Comparison of ENCODE assay signal across 1 cellular context in genomic region chr1:46547481-46548383, GRCh38.
TF ChIP-seq lines count a peak whose summit lies in the region.

No MANE protein-coding gene starts in this region.

TF ChIP-seq in K562, 482 proteins besides CTCF, POLR2A, EP300 and RAD21 (continues in another document):
- TF ChIP-seq LCOR (CRISPR knock-in tag; IDR thresholded peaks at IDR 0.05): peak; percentile 52; the same call in 1 of the 2 replicates
- TF ChIP-seq ZBTB26 (CRISPR knock-in tag; IDR thresholded peaks at IDR 0.05): no peak
- TF ChIP-seq CHCHD3 (CRISPR knock-in tag; IDR thresholded peaks at IDR 0.05): no peak
- TF ChIP-seq, protein P1, sequence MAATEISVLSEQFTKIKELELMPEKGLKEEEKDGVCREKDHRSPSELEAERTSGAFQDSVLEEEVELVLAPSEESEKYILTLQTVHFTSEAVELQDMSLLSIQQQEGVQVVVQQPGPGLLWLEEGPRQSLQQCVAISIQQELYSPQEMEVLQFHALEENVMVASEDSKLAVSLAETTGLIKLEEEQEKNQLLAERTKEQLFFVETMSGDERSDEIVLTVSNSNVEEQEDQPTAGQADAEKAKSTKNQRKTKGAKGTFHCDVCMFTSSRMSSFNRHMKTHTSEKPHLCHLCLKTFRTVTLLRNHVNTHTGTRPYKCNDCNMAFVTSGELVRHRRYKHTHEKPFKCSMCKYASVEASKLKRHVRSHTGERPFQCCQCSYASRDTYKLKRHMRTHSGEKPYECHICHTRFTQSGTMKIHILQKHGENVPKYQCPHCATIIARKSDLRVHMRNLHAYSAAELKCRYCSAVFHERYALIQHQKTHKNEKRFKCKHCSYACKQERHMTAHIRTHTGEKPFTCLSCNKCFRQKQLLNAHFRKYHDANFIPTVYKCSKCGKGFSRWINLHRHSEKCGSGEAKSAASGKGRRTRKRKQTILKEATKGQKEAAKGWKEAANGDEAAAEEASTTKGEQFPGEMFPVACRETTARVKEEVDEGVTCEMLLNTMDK (IDR thresholded peaks at IDR 0.05; ENCODE audit: borderline replicate concordance, insufficient read depth, low read depth, low read length, poor library complexity, severe bottlenecking): peak; percentile 47
- TF ChIP-seq ZNF75A (CRISPR knock-in tag; IDR thresholded peaks at IDR 0.05): no peak
- TF ChIP-seq, protein P2, sequence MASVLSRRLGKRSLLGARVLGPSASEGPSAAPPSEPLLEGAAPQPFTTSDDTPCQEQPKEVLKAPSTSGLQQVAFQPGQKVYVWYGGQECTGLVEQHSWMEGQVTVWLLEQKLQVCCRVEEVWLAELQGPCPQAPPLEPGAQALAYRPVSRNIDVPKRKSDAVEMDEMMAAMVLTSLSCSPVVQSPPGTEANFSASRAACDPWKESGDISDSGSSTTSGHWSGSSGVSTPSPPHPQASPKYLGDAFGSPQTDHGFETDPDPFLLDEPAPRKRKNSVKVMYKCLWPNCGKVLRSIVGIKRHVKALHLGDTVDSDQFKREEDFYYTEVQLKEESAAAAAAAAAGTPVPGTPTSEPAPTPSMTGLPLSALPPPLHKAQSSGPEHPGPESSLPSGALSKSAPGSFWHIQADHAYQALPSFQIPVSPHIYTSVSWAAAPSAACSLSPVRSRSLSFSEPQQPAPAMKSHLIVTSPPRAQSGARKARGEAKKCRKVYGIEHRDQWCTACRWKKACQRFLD (CRISPR knock-in tag; IDR thresholded peaks at IDR 0.05): no peak
- TF ChIP-seq, protein P3, sequence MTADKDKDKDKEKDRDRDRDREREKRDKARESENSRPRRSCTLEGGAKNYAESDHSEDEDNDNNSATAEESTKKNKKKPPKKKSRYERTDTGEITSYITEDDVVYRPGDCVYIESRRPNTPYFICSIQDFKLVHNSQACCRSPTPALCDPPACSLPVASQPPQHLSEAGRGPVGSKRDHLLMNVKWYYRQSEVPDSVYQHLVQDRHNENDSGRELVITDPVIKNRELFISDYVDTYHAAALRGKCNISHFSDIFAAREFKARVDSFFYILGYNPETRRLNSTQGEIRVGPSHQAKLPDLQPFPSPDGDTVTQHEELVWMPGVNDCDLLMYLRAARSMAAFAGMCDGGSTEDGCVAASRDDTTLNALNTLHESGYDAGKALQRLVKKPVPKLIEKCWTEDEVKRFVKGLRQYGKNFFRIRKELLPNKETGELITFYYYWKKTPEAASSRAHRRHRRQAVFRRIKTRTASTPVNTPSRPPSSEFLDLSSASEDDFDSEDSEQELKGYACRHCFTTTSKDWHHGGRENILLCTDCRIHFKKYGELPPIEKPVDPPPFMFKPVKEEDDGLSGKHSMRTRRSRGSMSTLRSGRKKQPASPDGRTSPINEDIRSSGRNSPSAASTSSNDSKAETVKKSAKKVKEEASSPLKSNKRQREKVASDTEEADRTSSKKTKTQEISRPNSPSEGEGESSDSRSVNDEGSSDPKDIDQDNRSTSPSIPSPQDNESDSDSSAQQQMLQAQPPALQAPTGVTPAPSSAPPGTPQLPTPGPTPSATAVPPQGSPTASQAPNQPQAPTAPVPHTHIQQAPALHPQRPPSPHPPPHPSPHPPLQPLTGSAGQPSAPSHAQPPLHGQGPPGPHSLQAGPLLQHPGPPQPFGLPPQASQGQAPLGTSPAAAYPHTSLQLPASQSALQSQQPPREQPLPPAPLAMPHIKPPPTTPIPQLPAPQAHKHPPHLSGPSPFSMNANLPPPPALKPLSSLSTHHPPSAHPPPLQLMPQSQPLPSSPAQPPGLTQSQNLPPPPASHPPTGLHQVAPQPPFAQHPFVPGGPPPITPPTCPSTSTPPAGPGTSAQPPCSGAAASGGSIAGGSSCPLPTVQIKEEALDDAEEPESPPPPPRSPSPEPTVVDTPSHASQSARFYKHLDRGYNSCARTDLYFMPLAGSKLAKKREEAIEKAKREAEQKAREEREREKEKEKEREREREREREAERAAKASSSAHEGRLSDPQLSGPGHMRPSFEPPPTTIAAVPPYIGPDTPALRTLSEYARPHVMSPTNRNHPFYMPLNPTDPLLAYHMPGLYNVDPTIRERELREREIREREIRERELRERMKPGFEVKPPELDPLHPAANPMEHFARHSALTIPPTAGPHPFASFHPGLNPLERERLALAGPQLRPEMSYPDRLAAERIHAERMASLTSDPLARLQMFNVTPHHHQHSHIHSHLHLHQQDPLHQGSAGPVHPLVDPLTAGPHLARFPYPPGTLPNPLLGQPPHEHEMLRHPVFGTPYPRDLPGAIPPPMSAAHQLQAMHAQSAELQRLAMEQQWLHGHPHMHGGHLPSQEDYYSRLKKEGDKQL (CRISPR knock-in tag; IDR thresholded peaks at IDR 0.05; ENCODE audit: borderline replicate concordance): peak; percentile 46; the same call in 1 of the 2 replicates
- no peak for TF ChIP-seq MTF1 (CRISPR knock-in tag; IDR thresholded peaks at IDR 0.05; ENCODE audit: borderline replicate concordance)
- 0 out of 2 replicates have a peak, but pooled peaks have one; percentile 28 for TF ChIP-seq ESRRA (IDR thresholded peaks at IDR 0.05; ENCODE audit: borderline replicate concordance, low read depth)
- no peak for TF ChIP-seq PHF8 (IDR thresholded peaks at IDR 0.05; ENCODE audit: borderline replicate concordance, low read length)
- TF ChIP-seq ARID3A (IDR thresholded peaks at IDR 0.05; ENCODE audit: borderline replicate concordance, low read depth, low read length): no peak
- TF ChIP-seq ZZZ3 (IDR thresholded peaks at IDR 0.05): no peak
- no peak for TF ChIP-seq RFX1 (IDR thresholded peaks at IDR 0.05)
- TF ChIP-seq CTBP1 (IDR thresholded peaks at IDR 0.05; ENCODE audit: borderline replicate concordance): peak; percentile 39; the same call in 1 of the 2 replicates
- TF ChIP-seq ZNF318 (IDR thresholded peaks at IDR 0.05; ENCODE audit: borderline replicate concordance in 1 of 2, low read depth in 1 of 2): no peak
- no peak for TF ChIP-seq RREB1 (CRISPR knock-in tag; IDR thresholded peaks at IDR 0.05)
- TF ChIP-seq XRCC3 (IDR thresholded peaks at IDR 0.05): no peak
- 0 out of 2 replicates have a peak, but pooled peaks have one; percentile 48 for TF ChIP-seq ARID2 (IDR thresholded peaks at IDR 0.05)
- no peak for TF ChIP-seq PYGO2 (tag; IDR thresholded peaks at IDR 0.05)
- 0 out of 2 replicates have a peak, but pooled peaks have one; percentile 9 for TF ChIP-seq KLF16 (IDR thresholded peaks at IDR 0.05)
- TF ChIP-seq GATAD2A (IDR thresholded peaks at IDR 0.05): no peak
- TF ChIP-seq GABPB2 (CRISPR knock-in tag; conservative IDR thresholded peaks at IDR 0.05): no peak
- no peak for TF ChIP-seq ZBTB17 (CRISPR knock-in tag; IDR thresholded peaks at IDR 0.05)
- TF ChIP-seq ZNF253 (CRISPR knock-in tag; conservative IDR thresholded peaks at IDR 0.05): no peak
- no peak for TF ChIP-seq SIRT6 (IDR thresholded peaks at IDR 0.05; ENCODE audit: low read depth, low read length)
- TF ChIP-seq SPI1 (IDR thresholded peaks at IDR 0.05; ENCODE audit: borderline replicate concordance, low read depth, low read length): no peak
- TF ChIP-seq ZNF76 (CRISPR knock-in tag; IDR thresholded peaks at IDR 0.05; ENCODE audit: borderline replicate concordance): no peak
